Comparison of ENCODE assay signal across 8 cellular contexts in genomic region chr16:20774703-20775362, GRCh38. TPM values are rescaled to one million over a fixed set of nuclear protein-coding genes. Genes with fewer than 3 reads are reported as not detected.
A peak's percentile ranks its signal among the peaks of the same experiment; 100 is the strongest.
DNase-seq lines count a peak whose midpoint lies in the region; ATAC-seq and TF ChIP-seq lines count a peak whose summit lies in the region.

No MANE protein-coding gene starts in this region.

- H3K4me2 ChIP-seq in SU-DHL-6 (ENCODE audit: low read depth, low read length, poor library complexity, severe bottlenecking): no peak overlapping the region

- no peak for ATAC-seq in GM19455 (IDR thresholded peaks at IDR 0.05; ENCODE audit: unreplicated experiment)

- DNase-seq in GM10266 (ENCODE audit: extremely low spot score) (peak; percentile 48), M059J (ENCODE audit: low read depth) (peak; percentile 82), amniotic epithelial cell (ENCODE audit: low read depth) (peak; percentile 54), iPS DF 6.9 (ENCODE audit: low read depth, low spot score) (peak; percentile 61), C1 segment of cervical spinal cord (lab: John Stamatoyannopoulos, UW) (no peak)
- DNase-seq in stimulated activated CD4-positive, alpha-beta T cell treated with anti-CD3 and anti-CD28 coated beads, Interleukin-4, amount 100 ng/mL, for 1 hour: peak; percentile 60

- no peaks in the 10 kb centered on the region for H3K27me3 ChIP-seq in SU-DHL-6 (ENCODE audit: low read length)
- no peaks in the 10 kb centered on the region for H3K27me3 ChIP-seq in iPS DF 6.9 (ENCODE audit: control insufficient read depth, insufficient read depth, low read length)

- no peaks in the 10 kb centered on the region for H3K4me1 ChIP-seq in iPS DF 6.9 (ENCODE audit: control insufficient read depth, insufficient read depth, low read length)

- no peak overlapping the region for H2AFZ ChIP-seq in SU-DHL-6 (ENCODE audit: low read depth, low read length, severe bottlenecking)

- no peaks in the 10 kb centered on the region for H3K79me2 ChIP-seq in SU-DHL-6 (ENCODE audit: insufficient read depth, low read length)

- H3K27ac ChIP-seq in SU-DHL-6 (ENCODE audit: low read depth, low read length) (no peak overlapping the region), iPS DF 6.9 (ENCODE audit: low read length) (no peak overlapping the region)

- H3K36me3 ChIP-seq in SU-DHL-6 (ENCODE audit: low read length) (no peaks in the 10 kb centered on the region), iPS DF 6.9 (ENCODE audit: control insufficient read depth, insufficient read depth, low read length) (no peaks in the 10 kb centered on the region)

- H3K4me3 ChIP-seq in SU-DHL-6 (ENCODE audit: insufficient read depth, low read length, poor library complexity, severe bottlenecking) (no peak overlapping the region), iPS DF 6.9 (ENCODE audit: low read length) (no peak overlapping the region)

- no peaks in the 10 kb centered on the region for H3F3A ChIP-seq in SU-DHL-6 (ENCODE audit: insufficient read depth)

- H3K9me3 ChIP-seq in SU-DHL-6 (ENCODE audit: insufficient read depth, low read length) (no peaks in the 10 kb centered on the region), iPS DF 6.9 (ENCODE audit: control insufficient read depth, insufficient read depth, low read length) (no peaks in the 10 kb centered on the region)

- no peak overlapping the region for H3K9ac ChIP-seq in SU-DHL-6 (ENCODE audit: low read length)

- no CpG with 5 or more reads among the region's 7 CpGs for WGBS in iPS DF 6.9 (ENCODE audit: insufficient coverage, insufficient read length)

- TF ChIP-seq CTCF in GM10266 (IDR thresholded peaks at IDR 0.05; ENCODE audit: control insufficient read depth, insufficient read depth, low read depth, missing control alignments) (peak; percentile 76), SU-DHL-6 (IDR thresholded peaks at IDR 0.05; ENCODE audit: insufficient read depth, low read length, poor library complexity, severe bottlenecking) (peak; percentile 85)

- H4K20me1 ChIP-seq in SU-DHL-6 (ENCODE audit: low read depth, low read length): no peaks in the 10 kb centered on the region

- no peaks in the 10 kb centered on the region for H3K9me2 ChIP-seq in SU-DHL-6 (replicated peaks; ENCODE audit: insufficient read depth, low read length)

RNA-seq across cellular contexts. Expression of gene ACSM3, which starts 11.0 kb away (rescaled TPM):
- 0.81 and 2.5 TPM in 2 replicates for total RNA-seq in M059J (2014; rRNA removed; shearing (Covaris generic))

RNA-seq across cellular contexts. Expression of gene ERI2, which starts 31.4 kb away (rescaled TPM):
- total RNA-seq in M059J (2014; rRNA removed; shearing (Covaris generic)): 14.0 and 22.3 TPM in 2 replicates

RNA-seq across cellular contexts. Expression of gene REXO5, which starts 31.5 kb away (rescaled TPM):
- 9.5 and 12.8 TPM in 2 replicates for total RNA-seq in M059J (2014; rRNA removed; shearing (Covaris generic))

RNA-seq across cellular contexts. Expression of gene THUMPD1, which starts 33.2 kb away (rescaled TPM):
- total RNA-seq in M059J (2014; rRNA removed; shearing (Covaris generic)): 45.2 and 57.3 TPM in 2 replicates

Comparison
In these comparisons a context has a peak if more than half of its experiments do, and no peak if none do; other contexts are left out.
1. DNase-seq: peak in GM10266 (single experiment), M059J (single experiment), amniotic epithelial cell (single experiment), iPS DF 6.9 (single experiment) and stimulated activated CD4-positive, alpha-beta T cell treated with anti-CD3 and anti-CD28 coated beads, Interleukin-4, amount 100 ng/mL, for 1 hour (single experiment); none in C1 segment of cervical spinal cord (0 of 14).